13 cellular contexts compared by ENCODE assay signal in genomic region chr12:100661300-100661951, GRCh38.
DNase-seq lines count a peak whose midpoint lies in the region; TF ChIP-seq lines count a peak whose summit lies in the region.
"Had no signal": no experiment of that assay in that cellular context is flagged by ENCODE, and none has a peak within 500 bp of the region (broad histone marks: within the 10 kb centered on the region; RNA-seq: fewer than 3 reads in every experiment).

No MANE protein-coding gene starts in this region.

- H3K4me2 ChIP-seq in H9 (ENCODE audit: insufficient read depth, insufficient read length, low read length): no peak overlapping the region

- H3K23ac ChIP-seq in H9 (ENCODE audit: insufficient read length, low read depth, low read length): no peak overlapping the region

- no peak overlapping the region for H3K9ac ChIP-seq in H9 (ENCODE audit: extremely low read depth, insufficient read length, low read length)
- no peak overlapping the region for H3K9ac ChIP-seq in colonic mucosa (ENCODE audit: low read depth in 2 of 2, low read length in 2 of 2)

- H3K4ac ChIP-seq in H9 (ENCODE audit: low read depth, low read length): no peak overlapping the region

- peaks cover 0 to 6% (median 0%) of the 10 kb centered on the region in 3 experiments; a peak in 1 of 7 replicates for H3K36me3 Mint-ChIP-seq in H9 (ENCODE audit: insufficient read depth in 1 of 3, low read depth in 3 of 3)
- H3K36me3 Mint-ChIP-seq: CD4-positive, CD25-positive, alpha-beta regulatory T cell had no signal

- H4K20me1 ChIP-seq in H9 (ENCODE audit: control insufficient read depth, insufficient read depth, insufficient read length): no peaks in the 10 kb centered on the region

- no peak overlapping the region for H2BK120ac ChIP-seq in H9 (ENCODE audit: low read depth, low read length, poor library complexity, severe bottlenecking)

- H3K18ac ChIP-seq in H9 (ENCODE audit: insufficient read length, low read depth, low read length): no peak overlapping the region

- H3K36me3 ChIP-seq in esophagus squamous epithelium (no peaks in the 10 kb centered on the region), colonic mucosa (no peaks in the 10 kb centered on the region)
- H3K36me3 ChIP-seq: gastrocnemius medialis had no signal

- no peaks in the 10 kb centered on the region for H3K79me1 ChIP-seq in H9 (ENCODE audit: insufficient read depth, low read depth, low read length, poor library complexity, severe bottlenecking)

- no peaks in the 10 kb centered on the region for H3K27me3 ChIP-seq in H9 (ENCODE audit: insufficient read depth, low read length)
- no peaks in the 10 kb centered on the region for H3K27me3 ChIP-seq in esophagus squamous epithelium
- H3K27me3 ChIP-seq in colonic mucosa: no peaks in the 10 kb centered on the region
- H3K27me3 ChIP-seq: gastrocnemius medialis had no signal

- H3K4me3 ChIP-seq in esophagus squamous epithelium: no peak overlapping the region
- H3K4me3 ChIP-seq in colonic mucosa: no peak overlapping the region
- H3K4me3 ChIP-seq: gastrocnemius medialis had no signal

- H3K27me3 Mint-ChIP-seq in H9 (ENCODE audit: low read depth): peaks cover 12% of the 10 kb centered on the region

- no peak for TF ChIP-seq POLR2A in esophagus squamous epithelium (IDR thresholded peaks at IDR 0.05)

- no peaks in the 10 kb centered on the region for H3K23me2 ChIP-seq in H9 (ENCODE audit: insufficient read length, low read depth, low read length, poor library complexity, severe bottlenecking)

- no peaks in the 10 kb centered on the region for H3K79me2 ChIP-seq in H9 (ENCODE audit: insufficient read depth, low read length)

- peaks cover 3% of the 10 kb centered on the region; the same call in 1 of the 2 replicates for H3K4me1 ChIP-seq in H9 (ENCODE audit: insufficient read depth, low read length)
- H3K4me1 ChIP-seq in esophagus squamous epithelium: no peaks in the 10 kb centered on the region
- no peaks in the 10 kb centered on the region for H3K4me1 ChIP-seq in colonic mucosa
- H3K4me1 ChIP-seq: gastrocnemius medialis had no signal

- no CpG with 5 or more reads among the region's 6 CpGs for WGBS in H9 (ENCODE audit: extremely low coverage, insufficient read length, low lambda C conversion rate)
- WGBS in esophagus squamous epithelium, 2 donors: 42 to 43% methylated on average over 6 of the region's 6 CpGs

- H3K4me3 Mint-ChIP-seq in H9: no peak overlapping the region
- H3K4me3 Mint-ChIP-seq: activated CD4-positive, alpha-beta T cell treated with anti-CD3 and anti-CD28 coated beads for 36 hours; CD4-positive, CD25-positive, alpha-beta regulatory T cell had no signal

- peaks cover 10 to 12% of the 10 kb centered on the region in 2 experiments for H3K4me1 Mint-ChIP-seq in H9
- H3K4me1 Mint-ChIP-seq: activated CD4-positive, alpha-beta T cell treated with anti-CD3 and anti-CD28 coated beads for 36 hours; CD4-positive, CD25-positive, alpha-beta regulatory T cell had no signal

- no peak overlapping the region for H2AFZ ChIP-seq in H9 (ENCODE audit: low read length)

- 0 out of 7 replicates have a peak overlapping the region, but pooled peaks of 1 of the 3 experiments have one; percentile 62 for H3K27ac Mint-ChIP-seq in H9
- H3K27ac Mint-ChIP-seq: activated CD4-positive, alpha-beta T cell treated with anti-CD3 and anti-CD28 coated beads for 36 hours; CD4-positive, CD25-positive, alpha-beta regulatory T cell had no signal

- H3K14ac ChIP-seq in H9 (ENCODE audit: insufficient read depth, low read length): no peak overlapping the region

- H3K9me3 ChIP-seq in H9 (ENCODE audit: control insufficient read depth, low read depth, low read length) (no peaks in the 10 kb centered on the region), esophagus squamous epithelium (no peaks in the 10 kb centered on the region), colonic mucosa (no peaks in the 10 kb centered on the region)
- H3K9me3 ChIP-seq: gastrocnemius medialis had no signal

- no peak overlapping the region for H2BK12ac ChIP-seq in H9 (ENCODE audit: insufficient read length, low read depth, low read length)

- H2AK5ac ChIP-seq in H9 (ENCODE audit: insufficient read length, low read length): no peak overlapping the region

- H2BK15ac ChIP-seq in H9 (ENCODE audit: low read depth, low read length): no peak overlapping the region

- H4K91ac ChIP-seq in H9 (ENCODE audit: insufficient read length, low read depth, low read length): no peak overlapping the region

- no peak overlapping the region for H2BK20ac ChIP-seq in H9 (ENCODE audit: low read depth, low read length, poor library complexity, severe bottlenecking)

- no peak overlapping the region for H3K56ac ChIP-seq in H9 (ENCODE audit: insufficient read length, low read depth, low read length)

- DNase-seq in ELR (ENCODE audit: low read depth) (peak; percentile 64), H9 (peak; percentile 39), NCI-H226 (peak; percentile 83), iris pigment epithelial cell (ENCODE audit: low read depth) (peak; percentile 66), esophagus squamous epithelium (lab: John Stamatoyannopoulos, UW) (no peak), HPDE6-E6E7 (ENCODE audit: extremely low spot score) (no peak), colonic mucosa (no peak), NCI-H2107 treated with DMSO at 0.1 percent for 48 hours (lab: John Stamatoyannopoulos, UW; ENCODE audit: unreplicated experiment) (no peak)
- DNase-seq: activated CD4-positive, alpha-beta T cell treated with anti-CD3 and anti-CD28 coated beads for 36 hours; CD4-positive, CD25-positive, alpha-beta regulatory T cell; cortex of kidney; gastrocnemius medialis; NCI-H1694 had no signal

- H4K5ac ChIP-seq in H9 (ENCODE audit: insufficient read length, low read depth, low read length): no peak overlapping the region

- intact Hi-C loops in esophagus squamous epithelium (cut with DNase I) (no loop called here), colonic mucosa (cut with DNase I) (loop anchor here (10.0 kb wide), 1 partner anchor 277 kb away; no protein-coding TSS in a partner anchor)

- no peak overlapping the region for H3T11ph ChIP-seq in H9 (ENCODE audit: low read length)

- H2BK5ac ChIP-seq in H9 (ENCODE audit: insufficient read length, low read length): no peak overlapping the region

- peaks cover 0 to 4% of the 10 kb centered on the region in 2 experiments; a peak in 1 of 5 replicates for H3K9me3 Mint-ChIP-seq in H9

- no peak for TF ChIP-seq CTCF in H9 (conservative IDR thresholded peaks at IDR 0.05)
- no peak for TF ChIP-seq CTCF in esophagus squamous epithelium (IDR thresholded peaks at IDR 0.05)
- TF ChIP-seq CTCF in colonic mucosa (IDR thresholded peaks at IDR 0.05): no peak

- H3K27ac ChIP-seq in H9 (ENCODE audit: insufficient read length, low read depth, low read length) (no peak overlapping the region), esophagus squamous epithelium (no peak overlapping the region), colonic mucosa (no peak overlapping the region)
- H3K27ac ChIP-seq: gastrocnemius medialis had no signal

- no peak overlapping the region for H4K8ac ChIP-seq in H9 (replicated peaks; ENCODE audit: insufficient read length, low read depth, low read length)

Comparison
In these comparisons a context has a peak if more than half of its experiments do, and no peak if none do; other contexts are left out.
1. DNase-seq: peak in ELR (single experiment), H9 (single experiment), NCI-H226 (single experiment) and iris pigment epithelial cell (single experiment); none in esophagus squamous epithelium (single experiment), HPDE6-E6E7 (single experiment), colonic mucosa (single experiment) and NCI-H2107 treated with DMSO at 0.1 percent for 48 hours (single experiment).